Comparison of ENCODE assay signal across 27 cellular contexts in genomic region chr2:224156436-224156835, GRCh38.
"Had no signal": no experiment of that assay in that cellular context is flagged by ENCODE, and none has a peak within 500 bp of the region (broad histone marks: within the 10 kb centered on the region; RNA-seq: fewer than 3 reads in every experiment).

No MANE protein-coding gene starts in this region.

- H3K4me1 ChIP-seq: ascending aorta had no signal

- H3K27ac ChIP-seq: ascending aorta, cardiac muscle cell, SJSA1 had no signal

- H3K27me3 ChIP-seq: ascending aorta, cardiac muscle cell, MG63, SJSA1 had no signal

- H3K9me3 ChIP-seq: ascending aorta, MG63, SJSA1 had no signal

- H3K4me3 ChIP-seq: ascending aorta, cardiac muscle cell, MG63, SJSA1 had no signal

- H3K36me3 ChIP-seq: ascending aorta, cardiac muscle cell, MG63, SJSA1 had no signal

- ATAC-seq: activated CD8-positive, alpha-beta T cell treated with anti-CD3 and anti-CD28 coated beads, Interleukin-2, amount 10 ng/mL, durations not matched to agents 7 days and 5 days; PC-3; T-helper 17 cell; WTC11 had no signal

- DNase-seq: activated CD4-positive, alpha-beta T cell treated with anti-CD3 and anti-CD28 coated beads for 48 hours; activated CD4-positive, alpha-beta T cell treated with anti-CD3 and anti-CD28 coated beads, Interleukin-2, amount 50 U/mL, for 4 hours; activated CD4-positive, CD25-positive, alpha-beta regulatory T cell treated with anti-CD3 and anti-CD28 coated beads, Interleukin-2, amount 50 U/mL, for 72 hours; activated CD8-positive, alpha-beta memory T cell treated with anti-CD3 and anti-CD28 coated beads, Interleukin-2, amount 50 U/mL, for 48 hours; activated CD8-positive, alpha-beta T cell treated with anti-CD3 and anti-CD28 coated beads, Interleukin-2, amount 10 ng/mL, durations not matched to agents 7 days and 5 days; activated effector memory CD4-positive, alpha-beta T cell treated with Interleukin-2 at 50 U/mL for 16 hours; activated naive CD4-positive, alpha-beta T cell; activated T-cell treated with anti-CD3 and anti-CD28 coated beads, Interleukin-2, amount 50 U/mL, for 1 hour; amniotic stem cell; cerebellar nuclear complex; MG63; MV-4-11; NCI-H1092 treated with DMSO at 0.1 percent for 48 hours; NCI-H1436; NCI-H1694 treated with DMSO at 0.1 percent for 48 hours; NCI-H2029 treated with DMSO at 0.1 percent for 48 hours; NCI-H345; NCI-H510A treated with DMSO at 0.1 percent for 48 hours; NCI-H69; PC-3; SHP77; T-helper 17 cell; T-helper 9 cell had no signal
